In the genomic region with DNA sequence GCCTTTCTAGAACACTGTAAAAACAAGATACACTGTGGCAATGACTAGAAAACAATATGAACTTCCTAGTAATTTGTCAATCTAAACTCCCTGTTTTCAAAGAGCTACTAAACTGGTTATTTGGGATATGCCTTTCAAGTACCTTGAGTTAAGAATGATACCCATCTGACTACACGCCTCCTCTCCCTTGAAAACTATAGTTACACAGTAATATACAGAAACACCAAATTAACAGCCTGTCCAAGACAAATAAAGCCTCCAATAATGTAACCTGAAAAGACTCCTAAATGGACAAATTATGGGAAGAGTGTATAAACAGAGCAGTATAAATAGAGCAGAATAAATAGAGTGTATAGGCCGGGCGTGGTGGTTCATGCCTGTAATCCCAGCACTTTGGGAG, we compare ENCODE assay signal across 19 cellular contexts.
"Had no signal": no experiment of that assay in that cellular context is flagged by ENCODE, and none has a peak within 500 bp of the region (broad histone marks: within the 10 kb centered on the region; RNA-seq: fewer than 3 reads in every experiment).

No MANE protein-coding gene starts in this region.

- H3K27me3 ChIP-seq: cardiac muscle cell, spleen, thyroid gland had no signal

- H3K27me3 Mint-ChIP-seq: activated naive CD8-positive, alpha-beta T cell treated with anti-CD3 and anti-CD28 coated beads for 36 hours had no signal

- H3K9me3 ChIP-seq: lower lobe of right lung, spleen, thyroid gland had no signal

- ATAC-seq: lower lobe of right lung had no signal

- H3K4me1 ChIP-seq: lower lobe of right lung, thyroid gland had no signal

- H3K4me3 ChIP-seq: cardiac muscle cell, lower lobe of right lung, spleen, thyroid gland had no signal

- H3K9me3 Mint-ChIP-seq: activated naive CD8-positive, alpha-beta T cell treated with anti-CD3 and anti-CD28 coated beads for 36 hours; activated T-helper 1 cell treated with anti-CD3 and anti-CD28 coated beads, Interleukin-12 subunit alpha, Interleukin-12 subunit beta, Interleukin-2, Interleukin-4 antibody, amounts not matched to agents 30 ng/mL and 10 ng/mL and 1 ng/mL, durations not matched to agents 14 hours and 24 hours and 36 hours; nephron progenitor cell had no signal

- DNase-seq: activated CD4-positive, alpha-beta T cell treated with anti-CD3 and anti-CD28 coated beads, Interleukin-2, amount 50 U/mL, for 4 hours; activated gamma-delta T cell treated with Interleukin-2 at 50 U/mL for 16 hours; activated naive CD8-positive, alpha-beta T cell treated with anti-CD3 and anti-CD28 coated beads for 36 hours; amniotic stem cell; foreskin fibroblast; glutamatergic neuron; hippocampal formation; islet precursor cell; lower lobe of right lung; nephron progenitor cell; occipital lobe; retina; spleen; stimulated activated naive CD4-positive, alpha-beta T cell treated with Interleukin-2 at 50 U/mL for 16 hours; T-helper 1 cell; thyroid gland; WERI-Rb-1 had no signal

- H3K4me3 Mint-ChIP-seq: activated naive CD8-positive, alpha-beta T cell treated with anti-CD3 and anti-CD28 coated beads for 36 hours; activated T-helper 1 cell treated with anti-CD3 and anti-CD28 coated beads, Interleukin-12 subunit alpha, Interleukin-12 subunit beta, Interleukin-2, Interleukin-4 antibody, amounts not matched to agents 30 ng/mL and 10 ng/mL and 1 ng/mL, durations not matched to agents 14 hours and 24 hours and 36 hours; nephron progenitor cell had no signal

- H3K4me1 Mint-ChIP-seq: nephron progenitor cell had no signal

- H3K27ac ChIP-seq: cardiac muscle cell, lower lobe of right lung, thyroid gland, WERI-Rb-1 had no signal

- H3K27ac Mint-ChIP-seq: activated naive CD8-positive, alpha-beta T cell treated with anti-CD3 and anti-CD28 coated beads for 36 hours; activated T-helper 1 cell treated with anti-CD3 and anti-CD28 coated beads, Interleukin-12 subunit alpha, Interleukin-12 subunit beta, Interleukin-2, Interleukin-4 antibody, amounts not matched to agents 30 ng/mL and 10 ng/mL and 1 ng/mL, durations not matched to agents 14 hours and 24 hours and 36 hours; nephron progenitor cell had no signal
